ENCODE assay signal across 2 cellular contexts in genomic region chr7:88344956-88345832, GRCh38.
TF ChIP-seq lines count a peak whose summit lies in the region.

No MANE protein-coding gene starts in this region.

TF ChIP-seq in GM23338, 12 proteins besides CTCF, POLR2A, EP300 and RAD21:
- TF ChIP-seq STAT1 (IDR thresholded peaks at IDR 0.05; ENCODE audit: unreplicated experiment) (no peak), EZH2 (IDR thresholded peaks at IDR 0.05; ENCODE audit: low read depth, unreplicated experiment) (no peak), EZH2phosphoT487 (IDR thresholded peaks at IDR 0.05; ENCODE audit: unreplicated experiment) (no peak), JUNB (IDR thresholded peaks at IDR 0.05; ENCODE audit: unreplicated experiment) (no peak), ETS1 (IDR thresholded peaks at IDR 0.05) (no peak), REST (IDR thresholded peaks at IDR 0.05; ENCODE audit: unreplicated experiment) (no peak), CREB1 (CRISPR knock-in tag; IDR thresholded peaks at IDR 0.05; ENCODE audit: low read depth) (no peak), NANOG (IDR thresholded peaks at IDR 0.05; ENCODE audit: borderline replicate concordance) (no peak), ZNF462 (CRISPR knock-in tag; IDR thresholded peaks at IDR 0.05) (no peak), POLR2AphosphoS5 (IDR thresholded peaks at IDR 0.05; ENCODE audit: low read depth) (no peak), ZNF114 (CRISPR knock-in tag; IDR thresholded peaks at IDR 0.05) (no peak), ZNF331 (CRISPR knock-in tag; IDR thresholded peaks at IDR 0.05; ENCODE audit: low read depth) (no peak)

TF ChIP-seq in H1, 55 proteins besides CTCF, POLR2A, EP300 and RAD21:
- TF ChIP-seq TCF12 (IDR thresholded peaks at IDR 0.05; ENCODE audit: low read depth, low read length) (no peak), SIN3A (conservative IDR thresholded peaks at IDR 0.05 in 1 of 2, IDR thresholded peaks at IDR 0.05 in 1 of 2; ENCODE audit: low read depth in 1 of 2, low read length in 2 of 2) (no peak), TAF1 (IDR thresholded peaks at IDR 0.05; ENCODE audit: low read depth, low read length) (no peak), SRF (IDR thresholded peaks at IDR 0.05; ENCODE audit: low read depth, low read length) (no peak), BCL11A (IDR thresholded peaks at IDR 0.05; ENCODE audit: low read depth in 2 of 2, low read length in 2 of 2) (no peak), EZH2 (IDR thresholded peaks at IDR 0.05; ENCODE audit: low read depth, low read length, severe bottlenecking) (no peak), ASH2L (IDR thresholded peaks at IDR 0.05; ENCODE audit: low read length) (no peak), SUZ12 (IDR thresholded peaks at IDR 0.05; ENCODE audit: low read length) (no peak), POLR2AphosphoS5 (IDR thresholded peaks at IDR 0.05; ENCODE audit: low read depth, low read length) (no peak), EGR1 (IDR thresholded peaks at IDR 0.05; ENCODE audit: borderline replicate concordance, low read depth, low read length) (no peak), KDM5A (IDR thresholded peaks at IDR 0.05; ENCODE audit: low read length) (no peak), CTBP2 (IDR thresholded peaks at IDR 0.05; ENCODE audit: borderline replicate concordance, insufficient read depth, insufficient read length, low read length) (no peak)
